ENCODE assay signal across 18 cellular contexts in the genomic region with DNA sequence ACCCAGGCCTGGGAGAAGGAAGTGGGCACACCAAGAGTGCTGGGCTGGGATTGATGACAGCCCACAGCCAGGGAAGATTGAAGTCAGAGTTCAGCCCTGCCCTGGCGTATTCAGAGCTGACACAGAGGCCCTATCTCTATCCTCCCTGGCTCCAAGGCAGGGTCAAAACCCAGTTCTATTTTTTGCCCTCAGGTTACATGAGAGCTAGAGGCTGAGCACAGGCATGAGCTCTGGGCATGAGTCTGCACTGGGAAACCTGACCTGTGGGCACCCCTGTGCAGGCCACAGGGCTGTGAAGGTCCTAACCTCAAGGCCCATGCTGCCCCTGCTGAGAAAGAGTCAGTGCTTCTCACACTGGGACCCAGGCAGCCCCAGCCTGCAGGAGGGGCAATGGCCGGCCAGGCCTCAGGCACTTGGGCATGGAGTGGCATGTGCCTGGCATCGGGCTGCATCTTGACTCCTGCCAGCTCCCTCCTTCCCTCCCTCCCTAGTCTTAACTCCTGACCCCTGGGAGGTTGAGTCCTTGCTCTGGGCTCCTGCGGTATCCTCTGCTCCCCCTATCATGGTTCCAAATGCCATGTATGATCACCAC.
"Had no signal": no experiment of that assay in that cellular context is flagged by ENCODE, and none has a peak within 500 bp of the region (broad histone marks: within the 10 kb centered on the region; RNA-seq: fewer than 3 reads in every experiment).

No MANE protein-coding gene starts in this region.

- H3K4me3 Mint-ChIP-seq: activated naive CD8-positive, alpha-beta T cell treated with anti-CD3 and anti-CD28 coated beads, Interleukin-2, amount 10 ng/mL, durations not matched to agents 7 days and 5 days; brain; naive thymus-derived CD8-positive, alpha-beta T cell; T-helper 17 cell had no signal

- DNase-seq: activated CD4-positive, alpha-beta T cell treated with anti-CD3 and anti-CD28 coated beads, Interleukin-2, amount 50 U/mL, for 4 hours; activated naive CD8-positive, alpha-beta T cell treated with anti-CD3 and anti-CD28 coated beads, Interleukin-2, amount 10 ng/mL, durations not matched to agents 7 days and 5 days; activated T-cell treated with anti-CD3 and anti-CD28 coated beads for 4 hours; amygdala; cortex of kidney; effector CD4-positive, alpha-beta T cell; hippocampal formation; mesendoderm; naive thymus-derived CD8-positive, alpha-beta T cell; small intestine; stimulated activated CD4-positive, alpha-beta T cell treated with anti-CD3 and anti-CD28 coated beads, Interleukin-4, amount 100 ng/mL, for 1 hour; stomach; T-helper 17 cell; upper lobe of right lung; WERI-Rb-1 had no signal

- H2AFZ ChIP-seq: parathyroid adenoma had no signal

- H3K4me1 ChIP-seq: parathyroid adenoma had no signal

- H3K9me3 ChIP-seq: neutrophil, stomach, upper lobe of right lung had no signal

- H3K9me3 Mint-ChIP-seq: activated naive CD8-positive, alpha-beta T cell treated with anti-CD3 and anti-CD28 coated beads, Interleukin-2, amount 10 ng/mL, durations not matched to agents 7 days and 5 days had no signal

- H3K36me3 ChIP-seq: neutrophil, stomach, upper lobe of right lung, WERI-Rb-1 had no signal

- H3K9ac ChIP-seq: parathyroid adenoma had no signal

- H3K4me3 ChIP-seq: stomach, upper lobe of right lung had no signal

- H3K27ac ChIP-seq: neutrophil, parathyroid adenoma, stomach, upper lobe of right lung, WERI-Rb-1 had no signal

- H3K27me3 Mint-ChIP-seq: activated naive CD8-positive, alpha-beta T cell treated with anti-CD3 and anti-CD28 coated beads, Interleukin-2, amount 10 ng/mL, durations not matched to agents 7 days and 5 days; naive thymus-derived CD8-positive, alpha-beta T cell; T-helper 17 cell had no signal

- H3K27ac Mint-ChIP-seq: activated naive CD8-positive, alpha-beta T cell treated with anti-CD3 and anti-CD28 coated beads, Interleukin-2, amount 10 ng/mL, durations not matched to agents 7 days and 5 days; brain; naive thymus-derived CD8-positive, alpha-beta T cell; T-helper 17 cell had no signal

- H3K27me3 ChIP-seq: stomach, upper lobe of right lung had no signal
